In genomic region chr1:19416145-19416544, GRCh38 we compare ENCODE assay signal across 15 cellular contexts.
A peak's percentile ranks its signal among the peaks of the same experiment; 100 is the strongest.
DNase-seq lines count a peak whose midpoint lies in the region; TF ChIP-seq lines count a peak whose summit lies in the region.
"Had no signal": no experiment of that assay in that cellular context is flagged by ENCODE, and none has a peak within 500 bp of the region (broad histone marks: within the 10 kb centered on the region; RNA-seq: fewer than 3 reads in every experiment).

No MANE protein-coding gene starts in this region.

- H2BK12ac ChIP-seq in trophoblast cell (ENCODE audit: low read length), result no peak overlapping the region

- H2BK5ac ChIP-seq in trophoblast cell (ENCODE audit: low read depth, low read length, poor library complexity), result no peak overlapping the region

- H3K4me3 Mint-ChIP-seq in activated naive CD4-positive, alpha-beta T cell treated with anti-CD3 and anti-CD28 coated beads, Interleukin-2, amount 50 U/mL, for 24 hours, result no peak overlapping the region

- H4K91ac ChIP-seq in trophoblast cell (ENCODE audit: low read depth, low read length), result no peak overlapping the region

- H2BK120ac ChIP-seq in trophoblast cell (ENCODE audit: insufficient read depth, low read length, poor library complexity), result no peak overlapping the region

- H2AFZ ChIP-seq in trophoblast cell (ENCODE audit: insufficient read depth, low read length, poor library complexity), result no peak overlapping the region

- no peak overlapping the region for H3K9ac ChIP-seq in trophoblast cell (ENCODE audit: low read length)

- no peak for TF ChIP-seq CTCF in vagina (IDR thresholded peaks at IDR 0.05)
- TF ChIP-seq CTCF in breast epithelium (IDR thresholded peaks at IDR 0.05), result no peak

- H4K12ac ChIP-seq in trophoblast cell (ENCODE audit: low read depth, low read length), result no peak overlapping the region

- no peak overlapping the region for H2AK5ac ChIP-seq in trophoblast cell (ENCODE audit: low read length)

- WGBS in trophoblast cell (ENCODE audit: extremely low coverage, insufficient coverage, insufficient read length), result no CpG with 5 or more reads among the region's 5 CpGs

- no peaks in the 10 kb centered on the region for H3K79me1 ChIP-seq in trophoblast cell (ENCODE audit: low read length)

- H3K9me3 ChIP-seq in trophoblast cell (ENCODE audit: insufficient read depth, low read depth, low read length) (no peaks in the 10 kb centered on the region), vagina (no peaks in the 10 kb centered on the region), breast epithelium (no peaks in the 10 kb centered on the region)
- H3K9me3 ChIP-seq: A549, thyroid gland had no signal

- H3K36me3 ChIP-seq in trophoblast cell (ENCODE audit: control insufficient read depth in 1 of 2, insufficient read depth in 2 of 2, low read length in 2 of 2) (peaks cover 31 to 43% of the 10 kb centered on the region in 2 experiments), vagina (peaks cover 0 to 9% of the 10 kb centered on the region in 2 donors), breast epithelium (no peaks in the 10 kb centered on the region)

- TF ChIP-seq POLR2A in vagina (IDR thresholded peaks at IDR 0.05) (no peak), breast epithelium (IDR thresholded peaks at IDR 0.05) (no peak)

- H3K4me1 ChIP-seq in trophoblast cell (ENCODE audit: control insufficient read depth in 1 of 2, insufficient read depth in 2 of 2, low read length in 2 of 2) (peaks cover 0 to 2% of the 10 kb centered on the region in 2 experiments), vagina (peaks cover 94% of the 10 kb centered on the region), breast epithelium (no peaks in the 10 kb centered on the region)
- H3K4me1 ChIP-seq: A549 had no signal

- no peak overlapping the region for H3K14ac ChIP-seq in trophoblast cell (ENCODE audit: low read length)

- H3K4me1 Mint-ChIP-seq in activated naive CD4-positive, alpha-beta T cell treated with anti-CD3 and anti-CD28 coated beads, Interleukin-2, amount 50 U/mL, for 24 hours, result peaks cover 76% of the 10 kb centered on the region

- H3K4me3 ChIP-seq in trophoblast cell (ENCODE audit: low read depth, low read length), result no peak overlapping the region
- no peak overlapping the region for H3K4me3 ChIP-seq in vagina
- no peak overlapping the region for H3K4me3 ChIP-seq in breast epithelium
- H3K4me3 ChIP-seq: A549, lung, thyroid gland had no signal

- H3K18ac ChIP-seq in trophoblast cell (ENCODE audit: low read length), result no peak overlapping the region

- peak overlapping the region; percentile 25 for H3K27ac ChIP-seq in epithelial cell of prostate
- no peak overlapping the region for H3K27ac ChIP-seq in trophoblast cell (ENCODE audit: low read depth, low read length)
- H3K27ac ChIP-seq in vagina, result peak overlapping the region; percentile 91
- no peak overlapping the region for H3K27ac ChIP-seq in breast epithelium
- H3K27ac ChIP-seq: A549, thyroid gland had no signal

- H3K27me3 ChIP-seq in trophoblast cell (ENCODE audit: insufficient read depth, low read length) (no peaks in the 10 kb centered on the region), vagina (no peaks in the 10 kb centered on the region), breast epithelium (no peaks in the 10 kb centered on the region)
- H3K27me3 ChIP-seq: thyroid gland had no signal

- H3K23ac ChIP-seq in trophoblast cell (ENCODE audit: low read length), result no peak overlapping the region

- peaks cover 10% of the 10 kb centered on the region for H3K79me2 ChIP-seq in trophoblast cell (ENCODE audit: control insufficient read depth, insufficient read depth, low read length, poor library complexity)

- peaks cover 10% of the 10 kb centered on the region for H3K36me3 Mint-ChIP-seq in activated naive CD4-positive, alpha-beta T cell treated with anti-CD3 and anti-CD28 coated beads, Interleukin-2, amount 50 U/mL, for 24 hours

- peak overlapping the region; percentile 3 for H3K4ac ChIP-seq in trophoblast cell (ENCODE audit: low read depth, low read length)

- DNase-seq in activated naive CD4-positive, alpha-beta T cell treated with anti-CD3 and anti-CD28 coated beads, Interleukin-2, amount 50 U/mL, for 16 hours, result no peak
- DNase-seq in epithelial cell of prostate (ENCODE audit: low read depth, low spot score), result no peak
- no peak for DNase-seq in trophoblast cell
- no peak for DNase-seq in vagina (ENCODE audit: extremely low spot score in 2 of 2)
- DNase-seq in stimulated activated naive CD4-positive, alpha-beta T cell (lab: John Stamatoyannopoulos, UW), result no peak
- DNase-seq in breast epithelium (ENCODE audit: low spot score in 2 of 2), result no peak
- DNase-seq in HK-2 (ENCODE audit: unreplicated experiment), result no peak
- DNase-seq: caudate nucleus; MM.1S; stimulated activated CD4-positive, alpha-beta T cell treated with anti-CD3 and anti-CD28 coated beads, Interleukin-2, amount 100 ng/mL, for 24 hours; thyroid gland had no signal

- no peaks in the 10 kb centered on the region for H3K27me3 Mint-ChIP-seq in activated naive CD4-positive, alpha-beta T cell treated with anti-CD3 and anti-CD28 coated beads, Interleukin-2, amount 50 U/mL, for 24 hours

- no peak overlapping the region for H3K4me2 ChIP-seq in trophoblast cell (ENCODE audit: low read length)
- H3K4me2 ChIP-seq: A549 had no signal

- no peaks in the 10 kb centered on the region for H3K9me3 Mint-ChIP-seq in activated naive CD4-positive, alpha-beta T cell treated with anti-CD3 and anti-CD28 coated beads, Interleukin-2, amount 50 U/mL, for 24 hours
- H3K9me3 Mint-ChIP-seq: activated naive CD4-positive, alpha-beta T cell treated with anti-CD3 and anti-CD28 coated beads, Interleukin-2, amount 50 U/mL, for 72 hours had no signal

- intact Hi-C loops in vagina (cut with DNase I), result no loop called here
- intact Hi-C loops in breast epithelium (cut with DNase I; ENCODE audit: low total_unique reads), result no loop called here

- H3K27ac Mint-ChIP-seq in activated naive CD4-positive, alpha-beta T cell treated with anti-CD3 and anti-CD28 coated beads, Interleukin-2, amount 50 U/mL, for 24 hours, result peak overlapping the region; percentile 59

- no peak overlapping the region for H4K8ac ChIP-seq in trophoblast cell (ENCODE audit: low read depth, low read length)

Comparison
In these comparisons a context has a peak if more than half of its experiments do, and no peak if none do; other contexts are left out.
1. H3K27ac ChIP-seq: peak in epithelial cell of prostate (single experiment) and vagina (single experiment); none in trophoblast cell (single experiment) and breast epithelium (0 of 2).